ENCODE assay signal across 15 cellular contexts in the genomic region with DNA sequence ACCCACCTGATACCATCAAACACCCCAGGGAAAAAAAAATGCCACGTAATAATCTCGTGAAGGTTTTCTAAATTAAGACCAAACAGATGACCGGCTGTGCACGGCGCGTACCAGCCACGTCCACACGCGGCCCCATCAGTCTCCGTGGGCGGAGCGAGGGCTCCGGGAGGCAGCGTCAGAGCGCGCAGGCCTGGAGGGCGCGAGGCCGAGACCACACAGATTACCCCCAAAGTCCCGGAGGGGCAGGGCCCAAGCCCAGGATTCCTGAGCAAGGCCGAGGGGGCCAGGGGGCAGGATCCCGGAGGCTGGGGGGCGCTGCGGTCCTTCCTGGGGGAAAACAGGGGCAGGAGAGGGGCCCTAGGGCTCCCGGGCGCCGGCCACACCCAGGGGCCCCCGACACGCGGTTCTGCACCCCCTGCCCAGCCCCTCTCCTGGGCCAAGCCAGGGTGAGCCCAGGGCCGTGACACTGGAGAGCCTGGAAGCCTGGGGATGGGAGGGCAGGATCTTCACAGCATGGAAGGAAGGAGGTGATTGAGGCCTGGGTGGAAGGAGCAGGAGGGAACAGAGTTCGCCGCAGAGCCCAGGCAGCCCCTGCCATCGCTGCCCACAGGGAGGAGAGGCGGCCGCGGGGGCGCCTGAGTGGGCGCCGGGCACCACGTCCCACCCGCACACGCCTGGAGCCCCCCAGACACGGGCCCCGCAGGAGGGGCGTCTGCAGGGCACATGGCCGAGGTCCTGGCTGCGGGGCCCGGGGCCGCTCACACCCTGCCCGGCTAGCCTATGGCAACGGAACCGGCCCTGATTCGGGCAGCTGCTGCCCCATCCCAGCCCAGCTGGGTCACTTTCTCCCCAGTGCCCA.
DNase-seq lines count a peak whose midpoint lies in the region; ATAC-seq and TF ChIP-seq lines count a peak whose summit lies in the region.
"Had no signal": no experiment of that assay in that cellular context is flagged by ENCODE, and none has a peak within 500 bp of the region (broad histone marks: within the 10 kb centered on the region; RNA-seq: fewer than 3 reads in every experiment).

No MANE protein-coding gene starts in this region.

- CTCF ChIA-PET in SK-N-SH (lab: Yijun Ruan, JAX) = interaction anchor here (0.7 to 3.2 kb wide), 5 partner anchors 9 to 237 kb away, joined by 3 to 10 read pairs (median 4); no protein-coding TSS in a partner anchor

- H3K27ac ChIP-seq in SK-N-SH (ENCODE audit: low read depth in 2 of 2, low read length in 1 of 2) (no peak overlapping the region), lower lobe of right lung (no peak overlapping the region), upper lobe of right lung (no peak overlapping the region), smooth muscle cell (ENCODE audit: low read depth) (no peak overlapping the region)
- H3K27ac ChIP-seq: 22Rv1; BLaER1 treated with 17β-estradiol and CSF1 and Interleukin-3, amounts not matched to agents 10 nM and 100 nM had no signal

- TF ChIP-seq RAD21 in SK-N-SH (IDR thresholded peaks at IDR 0.05; ENCODE audit: low read length) = no peak

- no peaks in the 10 kb centered on the region for H3K9me2 ChIP-seq in SK-N-SH

- TF ChIP-seq EP300 in SK-N-SH (IDR thresholded peaks at IDR 0.05; ENCODE audit: borderline replicate concordance in 1 of 2, low read depth in 1 of 2, low read length in 1 of 2) = no peak

- POLR2A ChIA-PET in SK-N-SH (lab: Yijun Ruan, JAX) = interaction anchor here (1.1 kb wide), 1 partner anchor 13 kb away, joined by 3 read pairs; no protein-coding TSS in a partner anchor

- H3K4me3 ChIP-seq in SK-N-SH (ENCODE audit: low read depth in 2 of 2, low read length in 1 of 2) (no peak overlapping the region), lower lobe of right lung (no peak overlapping the region), upper lobe of right lung (no peak overlapping the region), smooth muscle cell (no peak overlapping the region)
- H3K4me3 ChIP-seq: BLaER1 treated with 17β-estradiol and CSF1 and Interleukin-3, amounts not matched to agents 10 nM and 100 nM; HAP-1 had no signal

- H3K9ac ChIP-seq in SK-N-SH = no peak overlapping the region
- no peak overlapping the region for H3K9ac ChIP-seq in smooth muscle cell (ENCODE audit: low read depth)
- H3K9ac ChIP-seq: BLaER1 treated with 17β-estradiol and CSF1 and Interleukin-3, amounts not matched to agents 10 nM and 100 nM had no signal

- H3K79me2 ChIP-seq in SK-N-SH (ENCODE audit: insufficient read depth) (no peaks in the 10 kb centered on the region), smooth muscle cell (ENCODE audit: low read depth) (no peaks in the 10 kb centered on the region)

- H3K36me3 ChIP-seq in SK-N-SH (replicated peaks in 1 of 2; ENCODE audit: control insufficient read depth in 1 of 2, insufficient read depth in 2 of 2, low read length in 1 of 2) = no peaks in the 10 kb centered on the region
- H3K36me3 ChIP-seq in lower lobe of right lung = no peaks in the 10 kb centered on the region
- no peaks in the 10 kb centered on the region for H3K36me3 ChIP-seq in upper lobe of right lung
- H3K36me3 ChIP-seq in smooth muscle cell (ENCODE audit: low read depth) = no peaks in the 10 kb centered on the region
- H3K36me3 ChIP-seq: HAP-1 had no signal

- intact Hi-C loops in Right ventricle myocardium superior (cut with DNase I) = no loop called here
- intact Hi-C loops in lower lobe of right lung (cut with DNase I) = no loop called here
- intact Hi-C loops in upper lobe of right lung (cut with DNase I) = no loop called here

- DNase-seq in SK-N-SH (no peak), Right ventricle myocardium superior (peak; percentile 21), lower lobe of right lung (peak; percentile 27), upper lobe of right lung (peak; percentile 63), smooth muscle cell (lab: John Stamatoyannopoulos, UW; ENCODE audit: unreplicated experiment) (no peak)
- DNase-seq in stimulated activated CD4-positive, alpha-beta T cell treated with anti-CD3 and anti-CD28 coated beads, Interleukin-4, amount 100 ng/mL, for 1 hour = no peak
- DNase-seq: NCI-H1436 treated with DMSO at 0.1 percent for 48 hours, NCI-H2081, NCI-H510A treated with DMSO at 0.1 percent for 48 hours, SIG-M5 had no signal

- H3K9me3 ChIP-seq in SK-N-SH (peaks cover 15% of the 10 kb centered on the region), lower lobe of right lung (peaks cover 18% of the 10 kb centered on the region), upper lobe of right lung (peaks cover 7% of the 10 kb centered on the region), smooth muscle cell (replicated peaks; ENCODE audit: low read depth) (no peaks in the 10 kb centered on the region)

- H3F3A ChIP-seq in SK-N-SH (replicated peaks; ENCODE audit: insufficient read depth) (no peaks in the 10 kb centered on the region), smooth muscle cell (ENCODE audit: low read depth) (no peaks in the 10 kb centered on the region)

- H3K4me1 ChIP-seq in SK-N-SH (ENCODE audit: control insufficient read depth in 1 of 2, insufficient read depth in 2 of 2, low read depth in 1 of 2, low read length in 1 of 2) (peaks cover 0 to 7% of the 10 kb centered on the region in 2 experiments; a peak in 1 of 4 replicates), lower lobe of right lung (no peaks in the 10 kb centered on the region), upper lobe of right lung (no peaks in the 10 kb centered on the region), smooth muscle cell (ENCODE audit: low read depth) (no peaks in the 10 kb centered on the region)
- H3K4me1 ChIP-seq: HAP-1 had no signal

- no peak for TF ChIP-seq CTCF in SK-N-SH (IDR thresholded peaks at IDR 0.05)
- TF ChIP-seq CTCF in lower lobe of right lung (IDR thresholded peaks at IDR 0.05) = no peak
- TF ChIP-seq CTCF in upper lobe of right lung (IDR thresholded peaks at IDR 0.05) = no peak
- no peak for TF ChIP-seq CTCF in smooth muscle cell (IDR thresholded peaks at IDR 0.05; ENCODE audit: borderline replicate concordance, insufficient read depth, poor library complexity, severe bottlenecking)

- ATAC-seq in SK-N-SH treated with all-trans-retinoic acid at 6 μM for 48 hours = peak; percentile 18; the same call in 2 of the 3 replicates
- no peak for ATAC-seq in Right ventricle myocardium superior (ENCODE audit: poor library complexity)
- ATAC-seq in lower lobe of right lung = peak in 1 of 2 donors; percentile 16
- ATAC-seq in upper lobe of right lung = no peak
- ATAC-seq in HG02981 (IDR thresholded peaks at IDR 0.05; ENCODE audit: unreplicated experiment) = no peak

- H3K4me2 ChIP-seq in SK-N-SH = no peak overlapping the region
- no peak overlapping the region for H3K4me2 ChIP-seq in smooth muscle cell
- H3K4me2 ChIP-seq: BLaER1 treated with 17β-estradiol and CSF1 and Interleukin-3, amounts not matched to agents 10 nM and 100 nM had no signal

- H4K20me1 ChIP-seq in SK-N-SH (ENCODE audit: insufficient read depth) (0 out of 2 replicates have a peak, but pooled peaks cover 5% of the 10 kb centered on the region), smooth muscle cell (ENCODE audit: low read depth) (no peaks in the 10 kb centered on the region)
- H4K20me1 ChIP-seq: BLaER1 treated with 17β-estradiol and CSF1 and Interleukin-3, amounts not matched to agents 10 nM and 100 nM had no signal

- H3K27me3 ChIP-seq in SK-N-SH (ENCODE audit: insufficient read depth) (peaks cover 38% of the 10 kb centered on the region), lower lobe of right lung (ENCODE audit: low read depth) (no peaks in the 10 kb centered on the region), upper lobe of right lung (peaks cover 6% of the 10 kb centered on the region), smooth muscle cell (ENCODE audit: low read depth) (no peaks in the 10 kb centered on the region)
- H3K27me3 ChIP-seq: BLaER1 treated with 17β-estradiol and CSF1 and Interleukin-3, amounts not matched to agents 10 nM and 100 nM had no signal

- no peak overlapping the region for H2AFZ ChIP-seq in SK-N-SH (ENCODE audit: low read depth)
- H2AFZ ChIP-seq in smooth muscle cell (ENCODE audit: low read depth) = no peak overlapping the region

- WGBS in SK-N-SH (ENCODE audit: low lambda C conversion rate) = 29% methylated on average over 20 of the region's 54 CpGs
- 96% methylated on average over 44 of the region's 54 CpGs for WGBS in smooth muscle cell (ENCODE audit: low lambda C conversion rate)

TF ChIP-seq in SK-N-SH treated with all-trans-retinoic acid at 6 μM for 48 hours, 23 proteins besides CTCF, POLR2A, EP300 and RAD21 (continues in another document):
- TF ChIP-seq ISL1 (CRISPR knock-in tag; IDR thresholded peaks at IDR 0.05) (no peak), ZC3H10 (CRISPR knock-in tag; IDR thresholded peaks at IDR 0.05) (no peak)

TF ChIP-seq in SK-N-SH, 30 proteins besides CTCF, POLR2A, EP300 and RAD21:
- TF ChIP-seq POLR2AphosphoS5 (IDR thresholded peaks at IDR 0.05; ENCODE audit: low read depth, low read length) (no peak), RFX5 (IDR thresholded peaks at IDR 0.05; ENCODE audit: low read length) (no peak), NFIC (IDR thresholded peaks at IDR 0.05; ENCODE audit: borderline replicate concordance) (no peak), TCF12 (IDR thresholded peaks at IDR 0.05) (no peak), TAF1 (IDR thresholded peaks at IDR 0.05; ENCODE audit: borderline replicate concordance, low read depth, low read length) (no peak), TEAD4 (IDR thresholded peaks at IDR 0.05; ENCODE audit: borderline replicate concordance, insufficient read depth) (no peak), MXI1 (IDR thresholded peaks at IDR 0.05; ENCODE audit: low read depth, low read length) (no peak), FOXJ3 (CRISPR knock-in tag; IDR thresholded peaks at IDR 0.05) (no peak), GATA2 (CRISPR knock-in tag; IDR thresholded peaks at IDR 0.05) (no peak)
- TF ChIP-seq, protein P1, sequence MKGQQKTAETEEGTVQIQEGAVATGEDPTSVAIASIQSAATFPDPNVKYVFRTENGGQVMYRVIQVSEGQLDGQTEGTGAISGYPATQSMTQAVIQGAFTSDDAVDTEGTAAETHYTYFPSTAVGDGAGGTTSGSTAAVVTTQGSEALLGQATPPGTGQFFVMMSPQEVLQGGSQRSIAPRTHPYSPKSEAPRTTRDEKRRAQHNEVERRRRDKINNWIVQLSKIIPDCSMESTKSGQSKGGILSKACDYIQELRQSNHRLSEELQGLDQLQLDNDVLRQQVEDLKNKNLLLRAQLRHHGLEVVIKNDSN (IDR thresholded peaks at IDR 0.05; ENCODE audit: borderline replicate concordance, low read depth) = no peak

Comparison
In these comparisons a context has a peak if more than half of its experiments do, and no peak if none do; other contexts are left out.
1. DNase-seq: peak in Right ventricle myocardium superior (single experiment), lower lobe of right lung (single experiment) and upper lobe of right lung (single experiment); none in SK-N-SH (single experiment), stimulated activated CD4-positive, alpha-beta T cell treated with anti-CD3 and anti-CD28 coated beads, Interleukin-4, amount 100 ng/mL, for 1 hour (single experiment) and smooth muscle cell (single experiment).